26 cellular contexts compared by ENCODE assay signal in genomic region chr7:19099194-19099593, GRCh38. TPM values are rescaled to one million over a fixed set of nuclear protein-coding genes. Genes with fewer than 3 reads are reported as not detected.
"Had no signal": no experiment of that assay in that cellular context is flagged by ENCODE, and none has a peak within 500 bp of the region (broad histone marks: within the 10 kb centered on the region; RNA-seq: fewer than 3 reads in every experiment).

No MANE protein-coding gene starts in this region.

- H3K4me1 ChIP-seq: Peyer's patch had no signal

- H3K4me3 Mint-ChIP-seq: IgD-negative memory B cell had no signal

- H3K27ac Mint-ChIP-seq: IgD-negative memory B cell had no signal

- H3K9me3 ChIP-seq: Peyer's patch, SJCRH30 had no signal

- H3K27me3 ChIP-seq: Peyer's patch, SJCRH30 had no signal

- H3K36me3 Mint-ChIP-seq: IgD-negative memory B cell had no signal

- H3K27ac ChIP-seq: HL-60, KMS-11, Peyer's patch, SJCRH30 had no signal

- H3K4me3 ChIP-seq: K562, PC-9, Peyer's patch, SJCRH30 had no signal

- DNase-seq: Kasumi-1, MM.1S, NCI-H1092 treated with DMSO at 0.1 percent for 48 hours, NCI-H1436, NCI-H187, NCI-H2029, NCI-H2081 treated with DMSO at 0.1 percent for 48 hours, NCI-H2171, NCI-H226, NCI-H446, NCI-H510A, NCI-H524 treated with DMSO at 0.1 percent for 48 hours, NCI-H69, NCI-H774, PC-9, Peyer's patch, SHP77 treated with DMSO at 0.1 percent for 48 hours, SJCRH30 had no signal

- H3K36me3 ChIP-seq: Peyer's patch, SJCRH30 had no signal

- ATAC-seq: K562, Right ventricle myocardium inferior had no signal

RNA-seq across cellular contexts. Expression of gene TWIST1, which starts 18.2 kb away (rescaled TPM):
- total RNA-seq: OCI-LY7 had no signal

RNA-seq across cellular contexts. Expression of gene FERD3L, which starts 46.0 kb away (rescaled TPM):
- total RNA-seq: K562, M059J, OCI-LY7, PC-9, Peyer's patch, Right ventricle myocardium inferior, RPMI7951, SJCRH30 had no signal
